In the genomic region with DNA sequence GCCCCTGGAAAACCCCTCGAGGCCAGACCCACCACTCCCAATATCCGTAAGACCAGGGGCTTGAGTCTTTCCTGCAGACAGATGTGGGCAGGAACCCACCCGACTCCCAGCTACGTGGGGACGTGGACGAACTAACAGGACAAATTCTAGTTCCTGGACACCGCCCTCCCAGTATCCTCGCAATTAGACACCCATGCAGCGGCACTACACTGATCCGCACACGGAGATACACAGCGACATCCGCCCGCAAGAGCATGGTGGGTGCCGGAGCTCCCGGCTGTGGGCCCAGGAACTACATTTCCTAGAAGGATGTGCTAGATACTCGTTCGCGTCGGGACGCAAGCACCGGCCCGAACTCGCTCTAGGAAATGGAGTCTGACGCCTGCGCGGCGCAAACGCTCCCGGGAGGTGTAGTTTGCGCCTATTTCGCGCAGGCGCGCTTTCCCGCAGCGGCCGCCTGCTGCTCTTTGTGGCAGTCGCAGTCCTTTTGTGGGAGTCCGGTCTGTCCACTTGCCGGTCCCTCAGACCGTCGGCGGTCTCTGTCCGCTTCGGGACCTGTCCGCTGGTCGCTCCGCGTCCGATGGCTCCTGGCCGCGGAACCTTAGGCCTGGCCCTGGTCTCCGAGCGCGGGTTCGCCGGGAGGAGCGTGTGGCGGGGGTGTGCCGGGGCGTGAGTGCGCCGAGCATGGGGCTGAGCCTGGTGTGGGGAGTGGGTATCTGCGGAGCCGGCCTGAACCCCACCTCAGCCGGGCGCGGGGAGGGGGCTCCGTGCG, we compare ENCODE assay signal across 8 cellular contexts. TPM values are rescaled to one million over a fixed set of nuclear protein-coding genes. Genes with fewer than 3 reads are reported as not detected.
DNase-seq lines count a peak whose midpoint lies in the region; ATAC-seq lines count a peak whose summit lies in the region.

A gene (plus strand): TSS at position 447 of the 772 bp plus-strand sequence. CDS start 478 bp downstream, outside the sequence.

- H3K27me3 Mint-ChIP-seq in natural killer cell treated with Interleukin-12 subunit alpha and Interleukin-12 subunit beta and Interleukin-15 and Interleukin-18, amount 100 ng/mL, for 72 hours, result no peaks in the 10 kb centered on the region

- peak within 1 kb of the TSS; percentile 70 to 77 for H3K27ac Mint-ChIP-seq in natural killer cell treated with Interleukin-12 subunit alpha and Interleukin-12 subunit beta and Interleukin-15 and Interleukin-18, amount 100 ng/mL, for 72 hours

- no peaks in the 10 kb centered on the region for H3K36me3 Mint-ChIP-seq in natural killer cell treated with Interleukin-12 subunit alpha and Interleukin-12 subunit beta and Interleukin-15 and Interleukin-18, amount 100 ng/mL, for 72 hours

- peak within 1 kb of the TSS; percentile 84 for H3K4me3 Mint-ChIP-seq in natural killer cell treated with Interleukin-12 subunit alpha and Interleukin-12 subunit beta and Interleukin-15 and Interleukin-18, amount 100 ng/mL, for 72 hours

- no peaks in the 10 kb centered on the region for H3K9me3 Mint-ChIP-seq in natural killer cell treated with Interleukin-12 subunit alpha and Interleukin-12 subunit beta and Interleukin-15 and Interleukin-18, amount 100 ng/mL, for 72 hours

- ATAC-seq in GM21515 (IDR thresholded peaks at IDR 0.05; ENCODE audit: unreplicated experiment), result peak; percentile 69
- ATAC-seq in natural killer cell treated with Interleukin-12 subunit alpha and Interleukin-12 subunit beta and Interleukin-15 and Interleukin-18, amount 100 ng/mL, for 72 hours, result peak; percentile 93

- H3K4me1 Mint-ChIP-seq in natural killer cell treated with Interleukin-12 subunit alpha and Interleukin-12 subunit beta and Interleukin-15 and Interleukin-18, amount 100 ng/mL, for 72 hours (ENCODE audit: low read depth in 2 of 2), result peaks cover 13 to 21% of the 10 kb centered on the region in 2 donors

- peak; percentile 82 for DNase-seq in COLO829 (ENCODE audit: low spot score)
- DNase-seq in Kasumi-1 (lab: John Stamatoyannopoulos, UW), result peak; percentile 97
- peak; percentile 83 for DNase-seq in SHP77 treated with DMSO at 0.1 percent for 48 hours (lab: John Stamatoyannopoulos, UW)
- peak; percentile 93 for DNase-seq in activated effector memory CD4-positive, alpha-beta T cell treated with anti-CD3 and anti-CD28 coated beads, Interleukin-2, amount 50 U/mL, for 16 hours
- DNase-seq in fibroblast of the conjunctiva (ENCODE audit: low read depth), result peak; percentile 75
- DNase-seq in natural killer cell treated with Interleukin-12 subunit alpha and Interleukin-12 subunit beta and Interleukin-15 and Interleukin-18, amount 100 ng/mL, for 72 hours (ENCODE audit: low spot score), result peak; percentile 83
- DNase-seq in stimulated activated naive CD4-positive, alpha-beta T cell (lab: John Stamatoyannopoulos, UW), result peak; percentile 70 to 89 (median 80)

RNA-seq across cellular contexts. Expression of the gene that starts here (rescaled TPM):
- 10 to 100 TPM in 1 of 2 donors, 1 to 10 TPM in 1; 3.7 to 11.9 TPM for total RNA-seq in natural killer cell treated with Interleukin-12 subunit alpha and Interleukin-12 subunit beta and Interleukin-15 and Interleukin-18, amount 100 ng/mL, for 72 hours

Comparison
In these comparisons a context has a peak if more than half of its experiments do, and no peak if none do; other contexts are left out.
1. Peak in every context shown above with its lines: DNase-seq and ATAC-seq.